1 cellular context compared by ENCODE assay signal in the genomic region with DNA sequence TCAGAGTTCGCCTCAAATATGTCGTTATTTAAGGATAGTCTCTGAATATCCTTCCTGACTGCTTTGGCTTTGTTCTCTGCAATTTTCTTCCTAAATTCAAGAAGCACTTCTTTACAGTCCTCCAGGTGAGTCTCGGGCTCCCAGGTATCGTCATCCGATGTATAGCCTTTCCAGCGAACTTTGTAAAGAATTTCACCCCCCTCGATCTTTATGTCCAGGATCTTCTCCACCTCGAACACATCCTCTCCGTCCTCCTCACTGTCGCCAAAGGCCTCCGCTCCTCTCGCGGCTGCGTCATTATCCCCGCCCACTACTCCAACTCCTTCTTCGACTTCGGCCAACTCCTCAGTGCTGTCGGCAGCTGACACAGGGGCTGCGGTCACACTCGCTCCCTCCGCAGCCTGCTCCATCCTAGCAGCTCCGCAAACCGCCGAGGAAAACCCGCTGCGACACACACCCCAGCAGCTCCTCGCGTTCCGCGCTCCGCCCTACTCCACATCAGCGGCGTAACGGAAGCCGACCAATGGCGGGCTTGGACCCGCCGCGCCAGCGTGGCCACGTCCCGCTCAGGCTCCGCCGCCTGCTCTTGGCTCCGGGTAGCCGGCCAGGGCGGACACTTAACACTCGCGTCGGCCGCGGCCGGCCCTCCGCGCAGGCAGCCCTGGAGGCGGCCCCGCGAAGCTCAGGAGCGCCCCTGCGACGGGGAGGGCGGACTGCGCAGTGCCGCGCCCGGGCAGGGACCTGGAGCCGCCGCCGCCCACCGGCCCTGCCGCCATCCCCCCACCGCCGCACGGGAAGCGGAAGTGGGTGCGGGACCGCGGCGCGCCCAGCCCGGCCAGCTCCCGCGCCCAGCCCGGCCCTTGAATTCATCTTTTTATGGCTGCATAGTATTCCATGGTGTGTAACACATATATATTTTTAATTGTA.
TF ChIP-seq lines count a peak whose summit lies in the region.

No MANE protein-coding gene starts in this region.

TF ChIP-seq in WTC11, 78 proteins besides CTCF, POLR2A, EP300 and RAD21 (continued from another document and continues in another):
- TF ChIP-seq SMAD3 (CRISPR knock-in tag; IDR thresholded peaks at IDR 0.05; ENCODE audit: borderline replicate concordance) (peak; percentile 97), NR3C1 (CRISPR knock-in tag; conservative IDR thresholded peaks at IDR 0.05; ENCODE audit: low read depth) (0 out of 2 replicates have a peak, but pooled peaks have one; percentile 81), ETV6 (CRISPR knock-in tag; IDR thresholded peaks at IDR 0.05) (peak; percentile 96), AR (CRISPR knock-in tag; IDR thresholded peaks at IDR 0.05) (no peak), ZNF138 (CRISPR knock-in tag; conservative IDR thresholded peaks at IDR 0.05) (0 out of 2 replicates have a peak, but pooled peaks have one; percentile 68), JUN (CRISPR knock-in tag; IDR thresholded peaks at IDR 0.05) (peak; percentile 97), HMGA2 (CRISPR knock-in tag; IDR thresholded peaks at IDR 0.05) (no peak), ZNF423 (CRISPR knock-in tag; IDR thresholded peaks at IDR 0.05) (no peak), PREB (CRISPR knock-in tag; IDR thresholded peaks at IDR 0.05; ENCODE audit: borderline replicate concordance) (no peak), PRRX2 (CRISPR knock-in tag; IDR thresholded peaks at IDR 0.05) (no peak), KAT7 (CRISPR knock-in tag; IDR thresholded peaks at IDR 0.05; ENCODE audit: borderline replicate concordance) (peak; percentile 97; the same call in 1 of the 2 replicates), FOXP1 (CRISPR knock-in tag; IDR thresholded peaks at IDR 0.05; ENCODE audit: borderline replicate concordance) (peak; percentile 98), TP53 (CRISPR knock-in tag; IDR thresholded peaks at IDR 0.05) (peak; percentile 96), SP1 (CRISPR knock-in tag; conservative IDR thresholded peaks at IDR 0.05) (peak; percentile 65), FOXJ3 (CRISPR knock-in tag; IDR thresholded peaks at IDR 0.05; ENCODE audit: borderline replicate concordance) (0 out of 2 replicates have a peak, but pooled peaks have one; percentile 57), PRDM15 (CRISPR knock-in tag; IDR thresholded peaks at IDR 0.05) (peak; percentile 54), TCF7 (CRISPR knock-in tag; IDR thresholded peaks at IDR 0.05; ENCODE audit: low read depth) (peak; percentile 45; the same call in 1 of the 2 replicates), ATF3 (CRISPR knock-in tag; conservative IDR thresholded peaks at IDR 0.05) (no peak), NFATC4 (CRISPR knock-in tag; IDR thresholded peaks at IDR 0.05) (no peak), HMGXB4 (CRISPR knock-in tag; IDR thresholded peaks at IDR 0.05) (peak; percentile 83), FOXP4 (CRISPR knock-in tag; IDR thresholded peaks at IDR 0.05) (peak; percentile 98), ATF1 (CRISPR knock-in tag; IDR thresholded peaks at IDR 0.05) (0 out of 2 replicates have a peak, but pooled peaks have one; percentile 33), OVOL2 (CRISPR knock-in tag; IDR thresholded peaks at IDR 0.05; ENCODE audit: borderline replicate concordance) (no peak), CREM (CRISPR knock-in tag; IDR thresholded peaks at IDR 0.05) (peak; percentile 81; the same call in 1 of the 2 replicates), GTF2I (CRISPR knock-in tag; conservative IDR thresholded peaks at IDR 0.05) (no peak)
- TF ChIP-seq, protein P1, sequence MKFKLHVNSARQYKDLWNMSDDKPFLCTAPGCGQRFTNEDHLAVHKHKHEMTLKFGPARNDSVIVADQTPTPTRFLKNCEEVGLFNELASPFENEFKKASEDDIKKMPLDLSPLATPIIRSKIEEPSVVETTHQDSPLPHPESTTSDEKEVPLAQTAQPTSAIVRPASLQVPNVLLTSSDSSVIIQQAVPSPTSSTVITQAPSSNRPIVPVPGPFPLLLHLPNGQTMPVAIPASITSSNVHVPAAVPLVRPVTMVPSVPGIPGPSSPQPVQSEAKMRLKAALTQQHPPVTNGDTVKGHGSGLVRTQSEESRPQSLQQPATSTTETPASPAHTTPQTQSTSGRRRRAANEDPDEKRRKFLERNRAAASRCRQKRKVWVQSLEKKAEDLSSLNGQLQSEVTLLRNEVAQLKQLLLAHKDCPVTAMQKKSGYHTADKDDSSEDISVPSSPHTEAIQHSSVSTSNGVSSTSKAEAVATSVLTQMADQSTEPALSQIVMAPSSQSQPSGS (CRISPR knock-in tag; IDR thresholded peaks at IDR 0.05; ENCODE audit: borderline replicate concordance, low read depth): peak; percentile 45; the same call in 1 of the 2 replicates
- TF ChIP-seq, protein P2, sequence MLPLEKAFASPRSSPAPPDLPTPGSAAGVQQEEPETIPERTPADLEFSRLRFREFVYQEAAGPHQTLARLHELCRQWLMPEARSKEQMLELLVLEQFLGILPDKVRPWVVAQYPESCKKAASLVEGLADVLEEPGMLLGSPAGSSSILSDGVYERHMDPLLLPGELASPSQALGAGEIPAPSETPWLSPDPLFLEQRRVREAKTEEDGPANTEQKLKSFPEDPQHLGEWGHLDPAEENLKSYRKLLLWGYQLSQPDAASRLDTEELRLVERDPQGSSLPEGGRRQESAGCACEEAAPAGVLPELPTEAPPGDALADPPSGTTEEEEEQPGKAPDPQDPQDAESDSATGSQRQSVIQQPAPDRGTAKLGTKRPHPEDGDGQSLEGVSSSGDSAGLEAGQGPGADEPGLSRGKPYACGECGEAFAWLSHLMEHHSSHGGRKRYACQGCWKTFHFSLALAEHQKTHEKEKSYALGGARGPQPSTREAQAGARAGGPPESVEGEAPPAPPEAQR (CRISPR knock-in tag; IDR thresholded peaks at IDR 0.05): no peak
- TF ChIP-seq, protein P3, sequence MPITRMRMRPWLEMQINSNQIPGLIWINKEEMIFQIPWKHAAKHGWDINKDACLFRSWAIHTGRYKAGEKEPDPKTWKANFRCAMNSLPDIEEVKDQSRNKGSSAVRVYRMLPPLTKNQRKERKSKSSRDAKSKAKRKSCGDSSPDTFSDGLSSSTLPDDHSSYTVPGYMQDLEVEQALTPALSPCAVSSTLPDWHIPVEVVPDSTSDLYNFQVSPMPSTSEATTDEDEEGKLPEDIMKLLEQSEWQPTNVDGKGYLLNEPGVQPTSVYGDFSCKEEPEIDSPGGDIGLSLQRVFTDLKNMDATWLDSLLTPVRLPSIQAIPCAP (CRISPR knock-in tag; IDR thresholded peaks at IDR 0.05): peak; percentile 94
- TF ChIP-seq, protein P4, sequence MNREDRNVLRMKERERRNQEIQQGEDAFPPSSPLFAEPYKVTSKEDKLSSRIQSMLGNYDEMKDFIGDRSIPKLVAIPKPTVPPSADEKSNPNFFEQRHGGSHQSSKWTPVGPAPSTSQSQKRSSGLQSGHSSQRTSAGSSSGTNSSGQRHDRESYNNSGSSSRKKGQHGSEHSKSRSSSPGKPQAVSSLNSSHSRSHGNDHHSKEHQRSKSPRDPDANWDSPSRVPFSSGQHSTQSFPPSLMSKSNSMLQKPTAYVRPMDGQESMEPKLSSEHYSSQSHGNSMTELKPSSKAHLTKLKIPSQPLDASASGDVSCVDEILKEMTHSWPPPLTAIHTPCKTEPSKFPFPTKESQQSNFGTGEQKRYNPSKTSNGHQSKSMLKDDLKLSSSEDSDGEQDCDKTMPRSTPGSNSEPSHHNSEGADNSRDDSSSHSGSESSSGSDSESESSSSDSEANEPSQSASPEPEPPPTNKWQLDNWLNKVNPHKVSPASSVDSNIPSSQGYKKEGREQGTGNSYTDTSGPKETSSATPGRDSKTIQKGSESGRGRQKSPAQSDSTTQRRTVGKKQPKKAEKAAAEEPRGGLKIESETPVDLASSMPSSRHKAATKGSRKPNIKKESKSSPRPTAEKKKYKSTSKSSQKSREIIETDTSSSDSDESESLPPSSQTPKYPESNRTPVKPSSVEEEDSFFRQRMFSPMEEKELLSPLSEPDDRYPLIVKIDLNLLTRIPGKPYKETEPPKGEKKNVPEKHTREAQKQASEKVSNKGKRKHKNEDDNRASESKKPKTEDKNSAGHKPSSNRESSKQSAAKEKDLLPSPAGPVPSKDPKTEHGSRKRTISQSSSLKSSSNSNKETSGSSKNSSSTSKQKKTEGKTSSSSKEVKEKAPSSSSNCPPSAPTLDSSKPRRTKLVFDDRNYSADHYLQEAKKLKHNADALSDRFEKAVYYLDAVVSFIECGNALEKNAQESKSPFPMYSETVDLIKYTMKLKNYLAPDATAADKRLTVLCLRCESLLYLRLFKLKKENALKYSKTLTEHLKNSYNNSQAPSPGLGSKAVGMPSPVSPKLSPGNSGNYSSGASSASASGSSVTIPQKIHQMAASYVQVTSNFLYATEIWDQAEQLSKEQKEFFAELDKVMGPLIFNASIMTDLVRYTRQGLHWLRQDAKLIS (CRISPR knock-in tag; IDR thresholded peaks at IDR 0.05; ENCODE audit: borderline replicate concordance): no peak
- TF ChIP-seq, protein P5, sequence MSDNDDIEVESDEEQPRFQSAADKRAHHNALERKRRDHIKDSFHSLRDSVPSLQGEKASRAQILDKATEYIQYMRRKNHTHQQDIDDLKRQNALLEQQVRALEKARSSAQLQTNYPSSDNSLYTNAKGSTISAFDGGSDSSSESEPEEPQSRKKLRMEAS (CRISPR knock-in tag; IDR thresholded peaks at IDR 0.05): peak; percentile 97
